Comparison of ENCODE assay signal across 5 cellular contexts in the genomic region with DNA sequence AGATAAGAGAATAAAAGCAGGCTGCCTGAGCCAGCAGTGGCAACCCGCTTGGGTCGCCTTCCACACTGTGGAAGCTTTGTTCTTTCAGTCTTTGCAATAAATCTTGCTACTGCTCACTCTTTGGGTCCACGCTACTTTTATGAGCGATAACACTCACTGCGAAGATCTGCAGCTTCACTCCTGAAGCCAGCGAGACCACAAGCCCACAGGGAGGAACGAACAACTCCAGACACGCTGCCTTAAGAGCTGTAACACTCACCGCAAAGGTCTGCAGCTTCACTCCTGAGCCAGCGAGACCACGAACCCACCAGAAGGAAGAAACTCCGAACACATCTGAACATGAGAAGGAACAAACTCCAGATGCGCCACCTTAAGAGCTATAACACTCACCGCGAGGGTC. TPM values are rescaled to one million over a fixed set of nuclear protein-coding genes. Genes with fewer than 3 reads are reported as not detected.
"Had no signal": no experiment of that assay in that cellular context is flagged by ENCODE, and none has a peak within 500 bp of the region (broad histone marks: within the 10 kb centered on the region; RNA-seq: fewer than 3 reads in every experiment).

No MANE protein-coding gene starts in this region.

RNA-seq across cellular contexts. Expression of a gene that starts 7.5 kb away (rescaled TPM):
- total RNA-seq: HepG2, HT1080, OCI-LY7, PC-3 had no signal
- polyA plus RNA-seq: HepG2, IMR-90 had no signal
